12 cellular contexts compared by ENCODE assay signal in genomic region chr4:67713531-67714247, GRCh38. TPM values are rescaled to one million over a fixed set of nuclear protein-coding genes. Genes with fewer than 3 reads are reported as not detected.
A peak's percentile ranks its signal among the peaks of the same experiment; 100 is the strongest.
DNase-seq lines count a peak whose midpoint lies in the region; ATAC-seq, FAIRE-seq and TF ChIP-seq lines count a peak whose summit lies in the region.
"Had no signal": no experiment of that assay in that cellular context is flagged by ENCODE, and none has a peak within 500 bp of the region (broad histone marks: within the 10 kb centered on the region; RNA-seq: fewer than 3 reads in every experiment).

No MANE protein-coding gene starts in this region.

- H3K27ac ChIP-seq in Karpas-422 (ENCODE audit: low read length), result no peak overlapping the region
- H3K27ac ChIP-seq: pancreas had no signal

- DNase-seq in DMS53 (lab: John Stamatoyannopoulos, UW) (peak; percentile 36), DMS53 treated with DMSO at 0.1 percent for 48 hours (lab: John Stamatoyannopoulos, UW; ENCODE audit: unreplicated experiment) (no peak), NCI-H226 (peak; percentile 54), bronchial epithelial cell (ENCODE audit: low read depth) (peak; percentile 86), progenitor cell of endocrine pancreas (ENCODE audit: low spot score, unreplicated experiment) (no peak), Karpas-422 (no peak)
- DNase-seq: 8988T, hippocampal formation, pancreas, SHP77 treated with DMSO at 0.1 percent for 48 hours had no signal

- H3K36me3 Mint-ChIP-seq in progenitor cell of endocrine pancreas (ENCODE audit: insufficient read depth), result peaks cover 8% of the 10 kb centered on the region

- H3K4me3 ChIP-seq in bronchial epithelial cell (ENCODE audit: low read depth, low read length) (no peak overlapping the region), Karpas-422 (ENCODE audit: low read length) (no peak overlapping the region)
- H3K4me3 ChIP-seq: pancreas had no signal

- no peaks in the 10 kb centered on the region for H4K20me1 ChIP-seq in Karpas-422 (ENCODE audit: insufficient read depth, low read depth, low read length)

- peaks cover 4% of the 10 kb centered on the region; the same call in 1 of the 2 replicates for H3K4me1 ChIP-seq in Karpas-422 (ENCODE audit: low read length)
- H3K4me1 ChIP-seq: pancreas had no signal

- H3K4me2 ChIP-seq in Karpas-422 (ENCODE audit: low read depth, low read length, poor library complexity, severe bottlenecking), result no peak overlapping the region

- H3K4me1 Mint-ChIP-seq in progenitor cell of endocrine pancreas (ENCODE audit: low read depth), result peaks cover 8% of the 10 kb centered on the region

- peaks cover 76% of the 10 kb centered on the region for H3K79me2 ChIP-seq in Karpas-422 (ENCODE audit: low read length)

- FAIRE-seq in bronchial epithelial cell (lab: Jason Lieb, UNC), result no peak
- FAIRE-seq: pancreas had no signal

- no peaks in the 10 kb centered on the region; the same call in 1 of the 2 replicates for H3K9me3 ChIP-seq in Karpas-422 (ENCODE audit: low read length)
- H3K9me3 ChIP-seq: pancreas had no signal

- no peak overlapping the region for H3K4me3 Mint-ChIP-seq in progenitor cell of endocrine pancreas (ENCODE audit: low read depth)

- H3K27me3 Mint-ChIP-seq in progenitor cell of endocrine pancreas, result no peaks in the 10 kb centered on the region

- H3K36me3 ChIP-seq in bronchial epithelial cell (ENCODE audit: control insufficient read depth, insufficient read depth, low read length) (peaks cover 6% of the 10 kb centered on the region), Karpas-422 (ENCODE audit: insufficient read depth, low read length) (no peaks in the 10 kb centered on the region; the same call in 1 of the 2 replicates)

- H2AFZ ChIP-seq in Karpas-422 (ENCODE audit: low read length), result no peak overlapping the region

- TF ChIP-seq CTCF in bronchial epithelial cell (IDR thresholded peaks at IDR 0.05; ENCODE audit: insufficient read depth, low read length, severe bottlenecking) (no peak), progenitor cell of endocrine pancreas (IDR thresholded peaks at IDR 0.05; ENCODE audit: unreplicated experiment) (no peak)

- no peak overlapping the region for H3K9ac ChIP-seq in Karpas-422 (ENCODE audit: low read length)

- peak overlapping the region; percentile 59 for H3K27ac Mint-ChIP-seq in progenitor cell of endocrine pancreas

- H3K27me3 ChIP-seq in bronchial epithelial cell (ENCODE audit: control insufficient read depth, insufficient read depth, low read length) (no peaks in the 10 kb centered on the region), Karpas-422 (ENCODE audit: low read length) (no peaks in the 10 kb centered on the region)
- H3K27me3 ChIP-seq: pancreas had no signal

- H3K9me2 ChIP-seq in Karpas-422 (replicated peaks; ENCODE audit: insufficient read depth, low read length), result no peaks in the 10 kb centered on the region

- ATAC-seq in HG03457 (IDR thresholded peaks at IDR 0.05; ENCODE audit: unreplicated experiment), result no peak
- no peak for ATAC-seq in HG02763 (IDR thresholded peaks at IDR 0.05; ENCODE audit: unreplicated experiment)

- no peaks in the 10 kb centered on the region for H3K9me3 Mint-ChIP-seq in progenitor cell of endocrine pancreas (ENCODE audit: low read depth)

RNA-seq across cellular contexts. Expression of gene UBA6, which starts 12.7 kb away (rescaled TPM):
- total RNA-seq in bronchial epithelial cell (92.9 and 145 TPM in 2 replicates), progenitor cell of endocrine pancreas (85.1 and 88.9 TPM in 2 replicates)
- total RNA-seq in Karpas-422 (2014; rRNA removed; shearing (Covaris generic); ENCODE audit: low replicate concordance), result 56.7 and 77.9 TPM in 2 replicates

RNA-seq across cellular contexts. Expression of gene GNRHR, which starts 40.5 kb away (rescaled TPM):
- total RNA-seq in bronchial epithelial cell (under 0.01 and 0.13 TPM in 2 replicates), progenitor cell of endocrine pancreas (not detected in 2 replicates)
- not detected in 2 replicates for total RNA-seq in Karpas-422 (2014; rRNA removed; shearing (Covaris generic); ENCODE audit: low replicate concordance)
- total RNA-seq: pancreas had no signal

Comparison
In these comparisons a context has a peak if more than half of its experiments do, and no peak if none do; other contexts are left out.
1. DNase-seq: peak in DMS53 (single experiment), NCI-H226 (single experiment) and bronchial epithelial cell (single experiment); none in DMS53 treated with DMSO at 0.1 percent for 48 hours (single experiment), progenitor cell of endocrine pancreas (single experiment) and Karpas-422 (single experiment).